ENCODE assay signal across 2 cellular contexts in genomic region chr15:81108427-81108826, GRCh38.
TF ChIP-seq lines count a peak whose summit lies in the region.

No MANE protein-coding gene starts in this region.

TF ChIP-seq in liver, 16 proteins besides CTCF, POLR2A, EP300 and RAD21:
- TF ChIP-seq REST (IDR thresholded peaks at IDR 0.05) = no peak
- TF ChIP-seq NR2F2 (IDR thresholded peaks at IDR 0.05) = no peak
- TF ChIP-seq GABPA (IDR thresholded peaks at IDR 0.05 in 1 of 2, conservative IDR thresholded peaks at IDR 0.05 in 1 of 2) = no peak
- no peak for TF ChIP-seq JUND (IDR thresholded peaks at IDR 0.05)

TF ChIP-seq in HepG2, 621 proteins besides CTCF, POLR2A, EP300 and RAD21 (continued from another document):
- TF ChIP-seq HNF1A (IDR thresholded peaks at IDR 0.05; ENCODE audit: low read depth) (no peak), HNF1A (CRISPR knock-in tag; IDR thresholded peaks at IDR 0.05; ENCODE audit: borderline replicate concordance) (no peak), ZNF567 (CRISPR knock-in tag; IDR thresholded peaks at IDR 0.05; ENCODE audit: borderline replicate concordance) (no peak), GMEB1 (CRISPR knock-in tag; IDR thresholded peaks at IDR 0.05; ENCODE audit: borderline replicate concordance) (no peak), FOXO1 (CRISPR knock-in tag; IDR thresholded peaks at IDR 0.05) (no peak), ZFP91 (CRISPR knock-in tag; IDR thresholded peaks at IDR 0.05; ENCODE audit: borderline replicate concordance) (no peak), ZNF639 (CRISPR knock-in tag; conservative IDR thresholded peaks at IDR 0.05) (no peak), ZHX2 (IDR thresholded peaks at IDR 0.05; ENCODE audit: low read depth) (no peak), ZHX2 (CRISPR knock-in tag; IDR thresholded peaks at IDR 0.05; ENCODE audit: borderline replicate concordance) (no peak), CBFB (CRISPR knock-in tag; IDR thresholded peaks at IDR 0.05) (no peak), HES4 (CRISPR knock-in tag; IDR thresholded peaks at IDR 0.05; ENCODE audit: borderline replicate concordance) (no peak), ZNF790 (CRISPR knock-in tag; IDR thresholded peaks at IDR 0.05; ENCODE audit: borderline replicate concordance) (no peak), SKIL (CRISPR knock-in tag; IDR thresholded peaks at IDR 0.05; ENCODE audit: borderline replicate concordance) (no peak)
- TF ChIP-seq, protein P1, sequence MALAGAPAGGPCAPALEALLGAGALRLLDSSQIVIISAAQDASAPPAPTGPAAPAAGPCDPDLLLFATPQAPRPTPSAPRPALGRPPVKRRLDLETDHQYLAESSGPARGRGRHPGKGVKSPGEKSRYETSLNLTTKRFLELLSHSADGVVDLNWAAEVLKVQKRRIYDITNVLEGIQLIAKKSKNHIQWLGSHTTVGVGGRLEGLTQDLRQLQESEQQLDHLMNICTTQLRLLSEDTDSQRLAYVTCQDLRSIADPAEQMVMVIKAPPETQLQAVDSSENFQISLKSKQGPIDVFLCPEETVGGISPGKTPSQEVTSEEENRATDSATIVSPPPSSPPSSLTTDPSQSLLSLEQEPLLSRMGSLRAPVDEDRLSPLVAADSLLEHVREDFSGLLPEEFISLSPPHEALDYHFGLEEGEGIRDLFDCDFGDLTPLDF (CRISPR knock-in tag; IDR thresholded peaks at IDR 0.05) = no peak
